Comparison of ENCODE assay signal across 1 cellular context in the genomic region with DNA sequence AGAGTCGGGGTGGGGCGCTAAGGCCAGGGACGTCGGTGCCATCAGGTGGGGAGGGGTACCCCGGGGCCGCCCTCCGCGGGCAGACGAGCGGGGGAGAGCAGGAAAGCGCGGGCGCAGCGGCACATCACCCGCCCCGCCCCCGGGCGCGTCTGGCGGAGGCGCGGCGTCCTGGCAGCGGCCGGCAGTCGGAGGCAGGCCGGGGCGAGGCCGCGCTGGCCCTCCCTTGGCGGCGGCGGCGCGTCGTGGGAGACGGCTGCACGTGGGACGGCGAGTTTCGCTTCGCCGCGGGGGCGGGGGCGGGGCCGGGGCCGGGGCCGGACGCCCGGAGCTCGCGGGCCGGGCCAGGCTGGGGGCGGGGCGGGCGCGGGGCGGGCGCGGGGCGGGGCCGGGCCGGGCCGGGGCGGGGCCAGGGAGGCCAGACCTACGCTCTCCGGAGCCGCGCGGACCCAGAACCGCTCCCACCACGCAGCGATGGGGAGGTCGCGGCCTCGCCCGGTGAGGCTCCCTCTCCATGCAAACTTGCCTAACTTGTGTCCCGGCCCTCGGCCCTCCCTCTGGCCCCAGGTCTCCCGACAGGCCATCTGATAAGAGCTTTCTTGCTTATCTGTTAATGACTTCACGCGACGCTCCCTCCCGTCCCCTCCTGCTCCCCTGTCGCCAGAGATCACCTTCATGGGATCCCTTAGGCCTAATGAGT.
TF ChIP-seq lines count a peak whose summit lies in the region.

No MANE protein-coding gene starts in this region.

TF ChIP-seq in HepG2, 621 proteins besides CTCF, POLR2A, EP300 and RAD21 (continued from another document and continues in another):
- no peak for TF ChIP-seq PLSCR1 (CRISPR knock-in tag; IDR thresholded peaks at IDR 0.05; ENCODE audit: borderline replicate concordance)
- TF ChIP-seq ZNF7 (CRISPR knock-in tag; IDR thresholded peaks at IDR 0.05): no peak
- no peak for TF ChIP-seq SETDB1 (CRISPR knock-in tag; IDR thresholded peaks at IDR 0.05; ENCODE audit: borderline replicate concordance)
- no peak for TF ChIP-seq ZNF530 (CRISPR knock-in tag; IDR thresholded peaks at IDR 0.05; ENCODE audit: low read depth)
- 0 out of 2 replicates have a peak, but pooled peaks have one; percentile 14 for TF ChIP-seq ZSCAN21 (CRISPR knock-in tag; IDR thresholded peaks at IDR 0.05; ENCODE audit: borderline replicate concordance)
- no peak for TF ChIP-seq RFXANK (CRISPR knock-in tag; IDR thresholded peaks at IDR 0.05)
- TF ChIP-seq ZNF251 (CRISPR knock-in tag; IDR thresholded peaks at IDR 0.05): no peak
- no peak for TF ChIP-seq TFE3 (CRISPR knock-in tag; IDR thresholded peaks at IDR 0.05)
- no peak for TF ChIP-seq ZNF431 (CRISPR knock-in tag; IDR thresholded peaks at IDR 0.05; ENCODE audit: borderline replicate concordance, low read depth)
- no peak for TF ChIP-seq SMAD9 (CRISPR knock-in tag; IDR thresholded peaks at IDR 0.05)
- no peak for TF ChIP-seq NFKB2 (CRISPR knock-in tag; IDR thresholded peaks at IDR 0.05; ENCODE audit: borderline replicate concordance)
- no peak for TF ChIP-seq MIXL1 (CRISPR knock-in tag; IDR thresholded peaks at IDR 0.05)
- TF ChIP-seq ZNF263 (CRISPR knock-in tag; IDR thresholded peaks at IDR 0.05): no peak
- TF ChIP-seq, protein P1, sequence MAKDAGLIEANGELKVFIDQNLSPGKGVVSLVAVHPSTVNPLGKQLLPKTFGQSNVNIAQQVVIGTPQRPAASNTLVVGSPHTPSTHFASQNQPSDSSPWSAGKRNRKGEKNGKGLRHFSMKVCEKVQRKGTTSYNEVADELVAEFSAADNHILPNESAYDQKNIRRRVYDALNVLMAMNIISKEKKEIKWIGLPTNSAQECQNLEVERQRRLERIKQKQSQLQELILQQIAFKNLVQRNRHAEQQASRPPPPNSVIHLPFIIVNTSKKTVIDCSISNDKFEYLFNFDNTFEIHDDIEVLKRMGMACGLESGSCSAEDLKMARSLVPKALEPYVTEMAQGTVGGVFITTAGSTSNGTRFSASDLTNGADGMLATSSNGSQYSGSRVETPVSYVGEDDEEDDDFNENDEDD (CRISPR knock-in tag; IDR thresholded peaks at IDR 0.05; ENCODE audit: borderline replicate concordance): peak; percentile 58; the same call in 1 of the 2 replicates
- TF ChIP-seq ZNF841 (CRISPR knock-in tag; IDR thresholded peaks at IDR 0.05; ENCODE audit: borderline replicate concordance): no peak
- no peak for TF ChIP-seq NKX3-1 (CRISPR knock-in tag; IDR thresholded peaks at IDR 0.05)
- no peak for TF ChIP-seq ZKSCAN5 (CRISPR knock-in tag; IDR thresholded peaks at IDR 0.05)
- no peak for TF ChIP-seq ZNF33A (CRISPR knock-in tag; IDR thresholded peaks at IDR 0.05; ENCODE audit: borderline replicate concordance)
- no peak for TF ChIP-seq ZSCAN31 (CRISPR knock-in tag; IDR thresholded peaks at IDR 0.05; ENCODE audit: low read depth)
- no peak for TF ChIP-seq ZNF816 (CRISPR knock-in tag; IDR thresholded peaks at IDR 0.05; ENCODE audit: borderline replicate concordance)
- TF ChIP-seq ARNT2 (CRISPR knock-in tag; IDR thresholded peaks at IDR 0.05; ENCODE audit: low read depth): peak; percentile 38; the same call in 1 of the 2 replicates
- TF ChIP-seq TEF (CRISPR knock-in tag; IDR thresholded peaks at IDR 0.05): no peak
- 0 out of 2 replicates have a peak, but pooled peaks have one; percentile 31 for TF ChIP-seq SALL2 (CRISPR knock-in tag; IDR thresholded peaks at IDR 0.05)
- TF ChIP-seq ZGPAT (CRISPR knock-in tag; IDR thresholded peaks at IDR 0.05): peak; percentile 18; the same call in 1 of the 2 replicates
- no peak for TF ChIP-seq THYN1 (CRISPR knock-in tag; IDR thresholded peaks at IDR 0.05; ENCODE audit: borderline replicate concordance, low read depth)
- TF ChIP-seq, protein P2, sequence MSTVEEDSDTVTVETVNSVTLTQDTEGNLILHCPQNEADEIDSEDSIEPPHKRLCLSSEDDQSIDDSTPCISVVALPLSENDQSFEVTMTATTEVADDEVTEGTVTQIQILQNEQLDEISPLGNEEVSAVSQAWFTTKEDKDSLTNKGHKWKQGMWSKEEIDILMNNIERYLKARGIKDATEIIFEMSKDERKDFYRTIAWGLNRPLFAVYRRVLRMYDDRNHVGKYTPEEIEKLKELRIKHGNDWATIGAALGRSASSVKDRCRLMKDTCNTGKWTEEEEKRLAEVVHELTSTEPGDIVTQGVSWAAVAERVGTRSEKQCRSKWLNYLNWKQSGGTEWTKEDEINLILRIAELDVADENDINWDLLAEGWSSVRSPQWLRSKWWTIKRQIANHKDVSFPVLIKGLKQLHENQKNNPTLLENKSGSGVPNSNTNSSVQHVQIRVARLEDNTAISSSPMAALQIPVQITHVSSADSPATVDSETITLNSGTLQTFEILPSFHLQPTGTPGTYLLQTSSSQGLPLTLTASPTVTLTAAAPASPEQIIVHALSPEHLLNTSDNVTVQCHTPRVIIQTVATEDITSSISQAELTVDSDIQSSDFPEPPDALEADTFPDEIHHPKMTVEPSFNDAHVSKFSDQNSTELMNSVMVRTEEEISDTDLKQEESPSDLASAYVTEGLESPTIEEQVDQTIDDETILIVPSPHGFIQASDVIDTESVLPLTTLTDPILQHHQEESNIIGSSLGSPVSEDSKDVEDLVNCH (CRISPR knock-in tag; IDR thresholded peaks at IDR 0.05): no peak
- no peak for TF ChIP-seq HDAC6 (IDR thresholded peaks at IDR 0.05; ENCODE audit: low read depth, low read length)
- no peak for TF ChIP-seq CHD2 (IDR thresholded peaks at IDR 0.05; ENCODE audit: low read depth, low read length)
- TF ChIP-seq HNRNPK (IDR thresholded peaks at IDR 0.05; ENCODE audit: low read depth, low read length, poor library complexity, severe bottlenecking): no peak
- TF ChIP-seq, protein P3, sequence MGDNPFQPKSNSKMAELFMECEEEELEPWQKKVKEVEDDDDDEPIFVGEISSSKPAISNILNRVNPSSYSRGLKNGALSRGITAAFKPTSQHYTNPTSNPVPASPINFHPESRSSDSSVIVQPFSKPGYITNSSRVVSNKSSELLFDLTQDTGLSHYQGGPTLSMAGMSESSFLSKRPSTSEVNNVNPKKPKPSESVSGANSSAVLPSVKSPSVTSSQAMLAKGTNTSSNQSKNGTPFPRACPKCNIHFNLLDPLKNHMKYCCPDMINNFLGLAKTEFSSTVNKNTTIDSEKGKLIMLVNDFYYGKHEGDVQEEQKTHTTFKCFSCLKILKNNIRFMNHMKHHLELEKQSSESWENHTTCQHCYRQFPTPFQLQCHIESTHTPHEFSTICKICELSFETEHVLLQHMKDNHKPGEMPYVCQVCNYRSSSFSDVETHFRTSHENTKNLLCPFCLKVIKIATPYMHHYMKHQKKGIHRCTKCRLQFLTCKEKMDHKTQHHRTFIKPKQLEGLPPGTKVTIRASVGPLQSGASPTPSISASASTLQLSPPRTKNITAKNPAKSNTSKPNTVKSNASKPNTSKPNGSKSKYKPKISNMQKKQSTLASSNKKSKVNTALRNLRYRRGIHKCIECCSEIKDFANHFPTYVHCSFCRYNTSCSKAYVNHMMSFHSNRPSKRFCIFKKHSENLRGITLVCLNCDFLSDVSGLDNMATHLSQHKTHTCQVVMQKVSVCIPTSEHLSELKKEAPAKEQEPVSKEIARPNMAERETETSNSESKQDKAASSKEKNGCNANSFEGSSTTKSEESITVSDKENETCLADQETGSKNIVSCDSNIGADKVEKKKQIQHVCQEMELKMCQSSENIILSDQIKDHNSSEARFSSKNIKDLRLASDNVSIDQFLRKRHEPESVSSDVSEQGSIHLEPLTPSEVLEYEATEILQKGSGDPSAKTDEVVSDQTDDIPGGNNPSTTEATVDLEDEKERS (CRISPR knock-in tag; IDR thresholded peaks at IDR 0.05): no peak
- TF ChIP-seq, protein P4, sequence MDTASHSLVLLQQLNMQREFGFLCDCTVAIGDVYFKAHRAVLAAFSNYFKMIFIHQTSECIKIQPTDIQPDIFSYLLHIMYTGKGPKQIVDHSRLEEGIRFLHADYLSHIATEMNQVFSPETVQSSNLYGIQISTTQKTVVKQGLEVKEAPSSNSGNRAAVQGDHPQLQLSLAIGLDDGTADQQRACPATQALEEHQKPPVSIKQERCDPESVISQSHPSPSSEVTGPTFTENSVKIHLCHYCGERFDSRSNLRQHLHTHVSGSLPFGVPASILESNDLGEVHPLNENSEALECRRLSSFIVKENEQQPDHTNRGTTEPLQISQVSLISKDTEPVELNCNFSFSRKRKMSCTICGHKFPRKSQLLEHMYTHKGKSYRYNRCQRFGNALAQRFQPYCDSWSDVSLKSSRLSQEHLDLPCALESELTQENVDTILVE (CRISPR knock-in tag; IDR thresholded peaks at IDR 0.05): no peak
- TF ChIP-seq, protein P5, sequence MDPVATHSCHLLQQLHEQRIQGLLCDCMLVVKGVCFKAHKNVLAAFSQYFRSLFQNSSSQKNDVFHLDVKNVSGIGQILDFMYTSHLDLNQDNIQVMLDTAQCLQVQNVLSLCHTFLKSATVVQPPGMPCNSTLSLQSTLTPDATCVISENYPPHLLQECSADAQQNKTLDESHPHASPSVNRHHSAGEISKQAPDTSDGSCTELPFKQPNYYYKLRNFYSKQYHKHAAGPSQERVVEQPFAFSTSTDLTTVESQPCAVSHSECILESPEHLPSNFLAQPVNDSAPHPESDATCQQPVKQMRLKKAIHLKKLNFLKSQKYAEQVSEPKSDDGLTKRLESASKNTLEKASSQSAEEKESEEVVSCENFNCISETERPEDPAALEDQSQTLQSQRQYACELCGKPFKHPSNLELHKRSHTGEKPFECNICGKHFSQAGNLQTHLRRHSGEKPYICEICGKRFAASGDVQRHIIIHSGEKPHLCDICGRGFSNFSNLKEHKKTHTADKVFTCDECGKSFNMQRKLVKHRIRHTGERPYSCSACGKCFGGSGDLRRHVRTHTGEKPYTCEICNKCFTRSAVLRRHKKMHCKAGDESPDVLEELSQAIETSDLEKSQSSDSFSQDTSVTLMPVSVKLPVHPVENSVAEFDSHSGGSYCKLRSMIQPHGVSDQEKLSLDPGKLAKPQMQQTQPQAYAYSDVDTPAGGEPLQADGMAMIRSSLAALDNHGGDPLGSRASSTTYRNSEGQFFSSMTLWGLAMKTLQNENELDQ (CRISPR knock-in tag; IDR thresholded peaks at IDR 0.05; ENCODE audit: borderline replicate concordance): no peak
- no peak for TF ChIP-seq NFIC (IDR thresholded peaks at IDR 0.05; ENCODE audit: low read length)
- TF ChIP-seq, protein P6, sequence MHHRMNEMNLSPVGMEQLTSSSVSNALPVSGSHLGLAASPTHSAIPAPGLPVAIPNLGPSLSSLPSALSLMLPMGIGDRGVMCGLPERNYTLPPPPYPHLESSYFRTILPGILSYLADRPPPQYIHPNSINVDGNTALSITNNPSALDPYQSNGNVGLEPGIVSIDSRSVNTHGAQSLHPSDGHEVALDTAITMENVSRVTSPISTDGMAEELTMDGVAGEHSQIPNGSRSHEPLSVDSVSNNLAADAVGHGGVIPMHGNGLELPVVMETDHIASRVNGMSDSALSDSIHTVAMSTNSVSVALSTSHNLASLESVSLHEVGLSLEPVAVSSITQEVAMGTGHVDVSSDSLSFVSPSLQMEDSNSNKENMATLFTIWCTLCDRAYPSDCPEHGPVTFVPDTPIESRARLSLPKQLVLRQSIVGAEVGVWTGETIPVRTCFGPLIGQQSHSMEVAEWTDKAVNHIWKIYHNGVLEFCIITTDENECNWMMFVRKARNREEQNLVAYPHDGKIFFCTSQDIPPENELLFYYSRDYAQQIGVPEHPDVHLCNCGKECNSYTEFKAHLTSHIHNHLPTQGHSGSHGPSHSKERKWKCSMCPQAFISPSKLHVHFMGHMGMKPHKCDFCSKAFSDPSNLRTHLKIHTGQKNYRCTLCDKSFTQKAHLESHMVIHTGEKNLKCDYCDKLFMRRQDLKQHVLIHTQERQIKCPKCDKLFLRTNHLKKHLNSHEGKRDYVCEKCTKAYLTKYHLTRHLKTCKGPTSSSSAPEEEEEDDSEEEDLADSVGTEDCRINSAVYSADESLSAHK (CRISPR knock-in tag; IDR thresholded peaks at IDR 0.05; ENCODE audit: borderline replicate concordance): no peak
- no peak for TF ChIP-seq KMT2B (CRISPR knock-in tag; IDR thresholded peaks at IDR 0.05)
- TF ChIP-seq ZNF557 (CRISPR knock-in tag; IDR thresholded peaks at IDR 0.05): no peak
- TF ChIP-seq FOXJ3 (CRISPR knock-in tag; IDR thresholded peaks at IDR 0.05; ENCODE audit: borderline replicate concordance): no peak
- no peak for TF ChIP-seq ZNF296 (CRISPR knock-in tag; conservative IDR thresholded peaks at IDR 0.05)
